In genomic region chr6:104789770-104790190, GRCh38 we compare ENCODE assay signal across 8 cellular contexts.
DNase-seq lines count a peak whose midpoint lies in the region; ATAC-seq and TF ChIP-seq lines count a peak whose summit lies in the region.

No MANE protein-coding gene starts in this region.

- peaks cover 16% of the 10 kb centered on the region for H3K4me1 Mint-ChIP-seq in type B pancreatic cell (ENCODE audit: unreplicated experiment)

- peaks cover 9% of the 10 kb centered on the region; the same call in 1 of the 2 replicates for H3K36me3 ChIP-seq in SU-DHL-6 (ENCODE audit: low read length)
- no peaks in the 10 kb centered on the region for H3K36me3 ChIP-seq in aorta (ENCODE audit: control insufficient read depth in 1 of 2, insufficient read depth in 2 of 2, low read length in 1 of 2)

- H3F3A ChIP-seq in SU-DHL-6 (ENCODE audit: insufficient read depth) = no peaks in the 10 kb centered on the region

- H3K27me3 Mint-ChIP-seq in type B pancreatic cell = no peaks in the 10 kb centered on the region

- peak overlapping the region; percentile 15 for H3K4me2 ChIP-seq in SU-DHL-6 (ENCODE audit: low read depth, low read length, poor library complexity, severe bottlenecking)

- H3K4me3 ChIP-seq in SU-DHL-6 (ENCODE audit: insufficient read depth, low read length, poor library complexity, severe bottlenecking) (no peak overlapping the region), fibroblast of pulmonary artery (replicated peaks; ENCODE audit: low read depth, low read length) (no peak overlapping the region), aorta (ENCODE audit: low read length in 2 of 2) (no peak overlapping the region)

- H3K27ac Mint-ChIP-seq in type B pancreatic cell = peak overlapping the region; percentile 54

- peaks cover 12% of the 10 kb centered on the region for H3K36me3 Mint-ChIP-seq in type B pancreatic cell

- no peak overlapping the region for H3K9ac ChIP-seq in SU-DHL-6 (ENCODE audit: low read length)

- H3K27me3 ChIP-seq in SU-DHL-6 (ENCODE audit: low read length) (no peaks in the 10 kb centered on the region), aorta (ENCODE audit: control insufficient read depth in 1 of 2, insufficient read depth in 2 of 2, low read length in 1 of 2) (no peaks in the 10 kb centered on the region)

- no peaks in the 10 kb centered on the region for H3K9me2 ChIP-seq in SU-DHL-6 (replicated peaks; ENCODE audit: insufficient read depth, low read length)

- intact Hi-C loops in aorta (cut with DNase I) = no loop called here

- no peaks in the 10 kb centered on the region for H3K9me3 ChIP-seq in SU-DHL-6 (ENCODE audit: insufficient read depth, low read length)
- H3K9me3 ChIP-seq in aorta (ENCODE audit: control insufficient read depth, low read length) = no peaks in the 10 kb centered on the region

- H3K4me3 Mint-ChIP-seq in type B pancreatic cell = peak overlapping the region; percentile 26

- no peaks in the 10 kb centered on the region for H3K9me3 Mint-ChIP-seq in type B pancreatic cell

- DNase-seq in activated CD4-positive, CD25-positive, alpha-beta regulatory T cell (lab: John Stamatoyannopoulos, UW) = no peak
- DNase-seq in fibroblast of pulmonary artery (ENCODE audit: low read depth) (peak; percentile 78), type B pancreatic cell (ENCODE audit: extremely low spot score, unreplicated experiment) (no peak), aorta (no peak)

- 49 to 51% methylated on average over 5 of the region's 5 CpGs for WGBS in aorta, 2 donors

- TF ChIP-seq CTCF in SU-DHL-6 (IDR thresholded peaks at IDR 0.05; ENCODE audit: insufficient read depth, low read length, poor library complexity, severe bottlenecking) = peak; percentile 26
- TF ChIP-seq CTCF in fibroblast of pulmonary artery (IDR thresholded peaks at IDR 0.05; ENCODE audit: low read length, missing control alignments) = peak; percentile 45
- peak; percentile 71 for TF ChIP-seq CTCF in type B pancreatic cell (conservative IDR thresholded peaks at IDR 0.05)

- ATAC-seq in activated CD4-positive, CD25-positive, alpha-beta regulatory T cell treated with anti-CD3 and anti-CD28 coated beads, Interleukin-2, amount 50 U/mL, for 24 hours = peak; percentile 91 to 92
- ATAC-seq in GM21381 (IDR thresholded peaks at IDR 0.05; ENCODE audit: unreplicated experiment) = peak; percentile 89
- ATAC-seq in HG03565 (IDR thresholded peaks at IDR 0.05; ENCODE audit: unreplicated experiment) = peak; percentile 84
- ATAC-seq in aorta (ENCODE audit: low FRiP score) = no peak

- no peaks in the 10 kb centered on the region for H4K20me1 ChIP-seq in SU-DHL-6 (ENCODE audit: low read depth, low read length)

- H3K79me2 ChIP-seq in SU-DHL-6 (ENCODE audit: insufficient read depth, low read length) = no peaks in the 10 kb centered on the region

- no peak overlapping the region for H2AFZ ChIP-seq in SU-DHL-6 (ENCODE audit: low read depth, low read length, severe bottlenecking)

- H3K27ac ChIP-seq in SU-DHL-6 (ENCODE audit: low read depth, low read length) (no peak overlapping the region), aorta (ENCODE audit: low read depth in 1 of 2, low read length in 2 of 2) (no peak overlapping the region)

- no peaks in the 10 kb centered on the region for H3K4me1 ChIP-seq in aorta (ENCODE audit: control insufficient read depth in 1 of 2, insufficient read depth in 2 of 2, low read length in 2 of 2)
